Comparison of ENCODE assay signal across 20 cellular contexts in the genomic region with DNA sequence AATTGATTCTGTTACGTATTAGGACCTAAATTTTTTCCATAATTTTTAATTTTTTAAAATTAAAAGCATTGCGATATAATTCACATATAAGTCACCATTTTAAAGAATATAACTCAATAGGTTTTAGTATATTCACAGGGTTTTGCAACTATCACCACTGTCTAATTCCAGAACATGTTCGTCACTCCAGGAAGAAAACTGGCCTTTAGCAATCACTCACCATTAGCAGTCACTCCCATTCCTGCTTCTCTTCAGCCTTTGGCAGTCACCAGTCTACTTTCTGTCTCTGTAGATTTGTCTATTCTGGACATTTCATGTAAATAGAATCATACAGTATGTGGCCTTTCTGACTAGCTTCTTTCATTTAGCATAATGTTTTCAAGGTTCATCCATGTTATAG.
"Had no signal": no experiment of that assay in that cellular context is flagged by ENCODE, and none has a peak within 500 bp of the region (broad histone marks: within the 10 kb centered on the region; RNA-seq: fewer than 3 reads in every experiment).

No MANE protein-coding gene starts in this region.

- H3K27me3 ChIP-seq: hepatocyte, neutrophil, ovary, spleen, upper lobe of left lung had no signal

- H3K4me3 ChIP-seq: hepatocyte, left ventricle myocardium inferior, ovary, prostate gland, spleen, thoracic aorta, upper lobe of left lung had no signal

- H3K4me1 ChIP-seq: prostate gland had no signal

- H3K9me3 ChIP-seq: neutrophil, ovary, prostate gland, spleen, thoracic aorta, upper lobe of left lung had no signal

- H2AFZ ChIP-seq: hepatocyte had no signal

- DNase-seq: activated naive CD4-positive, alpha-beta T cell treated with Interleukin-2 at 50 U/mL for 16 hours; activated naive CD8-positive, alpha-beta T cell treated with anti-CD3 and anti-CD28 coated beads, Interleukin-2, amount 10 ng/mL, durations not matched to agents 7 days and 5 days; activated T-cell treated with anti-CD3 and anti-CD28 coated beads, Interleukin-2, amount 50 U/mL, for 24 hours; amygdala; effector CD4-positive, alpha-beta T cell; foreskin fibroblast; left ventricle myocardium inferior; midbrain; ovary; stimulated activated CD4-positive, alpha-beta T cell treated with anti-CD3 and anti-CD28 coated beads, Interleukin-4, amount 100 ng/mL, for 1 hour; stimulated activated naive CD4-positive, alpha-beta T cell treated with Interleukin-2 at 50 U/mL for 16 hours; T1000; upper lobe of left lung had no signal

- H3K4me2 ChIP-seq: hepatocyte had no signal

- H3K79me2 ChIP-seq: hepatocyte had no signal

- H3K27ac ChIP-seq: hepatocyte, left ventricle myocardium inferior, neutrophil, ovary, prostate gland, spleen, thoracic aorta, upper lobe of left lung had no signal

- ATAC-seq: activated T-helper 17 cell treated with anti-CD3 and anti-CD28 coated beads, Interleukin-2, amount 50 U/mL, for 72 hours; WTC11 had no signal

- H3K36me3 ChIP-seq: left ventricle myocardium inferior, neutrophil, ovary, prostate gland, thoracic aorta, upper lobe of left lung had no signal
